ENCODE assay signal across 13 cellular contexts in genomic region chr16:11025120-11025531, GRCh38.
A peak's percentile ranks its signal among the peaks of the same experiment; 100 is the strongest.
DNase-seq lines count a peak whose midpoint lies in the region; ATAC-seq and TF ChIP-seq lines count a peak whose summit lies in the region.
"Had no signal": no experiment of that assay in that cellular context is flagged by ENCODE, and none has a peak within 500 bp of the region (broad histone marks: within the 10 kb centered on the region; RNA-seq: fewer than 3 reads in every experiment).

No MANE protein-coding gene starts in this region.

- no peak overlapping the region for H3K4me3 ChIP-seq in GM06990 (replicated peaks; ENCODE audit: low read depth, low read length)
- no peak overlapping the region for H3K4me3 ChIP-seq in CD8-positive, alpha-beta T cell (ENCODE audit: low read depth, low read length)
- H3K4me3 ChIP-seq in smooth muscle cell, result no peak overlapping the region
- H3K4me3 ChIP-seq: BLaER1 treated with 17β-estradiol and CSF1 and Interleukin-3, amounts not matched to agents 10 nM and 100 nM; psoas muscle; thoracic aorta had no signal

- TF ChIP-seq CTCF in GM06990 (IDR thresholded peaks at IDR 0.05; ENCODE audit: insufficient read depth, low read length, poor library complexity, severe bottlenecking) (no peak), smooth muscle cell (IDR thresholded peaks at IDR 0.05; ENCODE audit: borderline replicate concordance, insufficient read depth, poor library complexity, severe bottlenecking) (no peak)
- no peak for TF ChIP-seq CTCF in CD8-positive, alpha-beta T cell (IDR thresholded peaks at IDR 0.05)

- H3K4me1 ChIP-seq in CD8-positive, alpha-beta T cell (ENCODE audit: insufficient read depth, low read length), result no peaks in the 10 kb centered on the region
- no peaks in the 10 kb centered on the region for H3K4me1 ChIP-seq in smooth muscle cell (ENCODE audit: low read depth)
- H3K4me1 ChIP-seq: psoas muscle had no signal

- H4K20me1 ChIP-seq in smooth muscle cell (ENCODE audit: low read depth), result no peaks in the 10 kb centered on the region
- H4K20me1 ChIP-seq: BLaER1 treated with 17β-estradiol and CSF1 and Interleukin-3, amounts not matched to agents 10 nM and 100 nM had no signal

- peaks cover 22% of the 10 kb centered on the region for H3K4me1 Mint-ChIP-seq in activated CD4-positive, alpha-beta memory T cell treated with anti-CD3 and anti-CD28 coated beads for 36 hours (ENCODE audit: low read depth)
- H3K4me1 Mint-ChIP-seq in CD8-positive, alpha-beta T cell (ENCODE audit: low read depth), result no peaks in the 10 kb centered on the region

- no peaks in the 10 kb centered on the region for H3F3A ChIP-seq in smooth muscle cell (ENCODE audit: low read depth)

- no peak overlapping the region for H3K4me3 Mint-ChIP-seq in activated CD4-positive, alpha-beta memory T cell treated with anti-CD3 and anti-CD28 coated beads for 36 hours
- no peak overlapping the region for H3K4me3 Mint-ChIP-seq in CD8-positive, alpha-beta T cell

- no peak overlapping the region for H3K27ac ChIP-seq in CD8-positive, alpha-beta T cell (ENCODE audit: low read depth, low read length)
- H3K27ac ChIP-seq in smooth muscle cell (ENCODE audit: low read depth), result no peak overlapping the region
- H3K27ac ChIP-seq: BLaER1 treated with 17β-estradiol and CSF1 and Interleukin-3, amounts not matched to agents 10 nM and 100 nM; psoas muscle; thoracic aorta had no signal

- intact Hi-C loops in activated CD4-positive, alpha-beta memory T cell treated with anti-CD3 and anti-CD28 coated beads for 36 hours (cut with micrococcal nuclease), result loop anchor here (1.0 to 2.0 kb wide), 3 partner anchors 27 to 60 kb away; no protein-coding TSS in a partner anchor
- intact Hi-C loops in CD8-positive, alpha-beta T cell (cut with DNase I, micrococcal nuclease), result no loop called here

- CTCF ChIA-PET in activated CD4-positive, alpha-beta memory T cell treated with anti-CD3 and anti-CD28 coated beads for 36 hours (lab: Charles Lee), result interaction anchor here (0.6 to 1.8 kb wide), 10 partner anchors 26 to 347 kb away, joined by 3 to 7 read pairs (median 3); partner anchors contain the start of gene SOCS1
- CTCF ChIA-PET in CD8-positive, alpha-beta T cell (lab: Charles Lee), result interaction anchor here (1.6 kb wide), 1 partner anchor 371 kb away, joined by 3 read pairs; no protein-coding TSS in a partner anchor

- peaks cover 85% of the 10 kb centered on the region for H3K36me3 Mint-ChIP-seq in activated CD4-positive, alpha-beta memory T cell treated with anti-CD3 and anti-CD28 coated beads for 36 hours
- H3K36me3 Mint-ChIP-seq in CD8-positive, alpha-beta T cell, result peaks cover 91% of the 10 kb centered on the region

- H3K9ac ChIP-seq in smooth muscle cell (ENCODE audit: low read depth), result no peak overlapping the region
- H3K9ac ChIP-seq: BLaER1 treated with 17β-estradiol and CSF1 and Interleukin-3, amounts not matched to agents 10 nM and 100 nM; SK-N-SH had no signal

- no peak overlapping the region for H3K4me2 ChIP-seq in smooth muscle cell
- H3K4me2 ChIP-seq: BLaER1 treated with 17β-estradiol and CSF1 and Interleukin-3, amounts not matched to agents 10 nM and 100 nM; SK-N-SH had no signal

- H3K27me3 ChIP-seq in GM06990 (replicated peaks; ENCODE audit: control insufficient read depth, insufficient read depth, low read length), result no peaks in the 10 kb centered on the region
- no peaks in the 10 kb centered on the region for H3K27me3 ChIP-seq in CD8-positive, alpha-beta T cell (ENCODE audit: insufficient read depth, low read length)
- H3K27me3 ChIP-seq in smooth muscle cell (ENCODE audit: low read depth), result no peaks in the 10 kb centered on the region
- H3K27me3 ChIP-seq: BLaER1 treated with 17β-estradiol and CSF1 and Interleukin-3, amounts not matched to agents 10 nM and 100 nM had no signal

- POLR2A ChIA-PET in activated CD4-positive, alpha-beta memory T cell treated with anti-CD3 and anti-CD28 coated beads for 36 hours (lab: Charles Lee), result interaction anchor here (0.6 to 2.4 kb wide), 8 partner anchors 27 to 230 kb away, joined by 3 to 15 read pairs (median 8); partner anchors contain the start of gene SOCS1
- POLR2A ChIA-PET in CD8-positive, alpha-beta T cell (lab: Charles Lee), result no interaction called here

- no peaks in the 10 kb centered on the region for H3K79me2 ChIP-seq in smooth muscle cell (ENCODE audit: low read depth)

- DNase-seq in GM06990 (ENCODE audit: extremely low read depth, insufficient read length), result peak; percentile 37
- peak; percentile 24 for DNase-seq in activated CD4-positive, alpha-beta memory T cell treated with anti-CD3 and anti-CD28 coated beads for 36 hours
- DNase-seq in occipital lobe (lab: John Stamatoyannopoulos, UW), result no peak
- no peak for DNase-seq in CD8-positive, alpha-beta T cell
- DNase-seq in kidney glomerular epithelial cell (lab: John Stamatoyannopoulos, UW), result no peak
- DNase-seq in smooth muscle cell (lab: John Stamatoyannopoulos, UW; ENCODE audit: unreplicated experiment), result no peak
- DNase-seq: NCI-H526, psoas muscle, SK-N-SH had no signal

- ATAC-seq in GM19023 (IDR thresholded peaks at IDR 0.05; ENCODE audit: unreplicated experiment) (peak; percentile 57), HG02884 (IDR thresholded peaks at IDR 0.05; ENCODE audit: unreplicated experiment) (peak; percentile 60)
- no peak for ATAC-seq in CD8-positive, alpha-beta T cell

- no peaks in the 10 kb centered on the region for H3K27me3 Mint-ChIP-seq in activated CD4-positive, alpha-beta memory T cell treated with anti-CD3 and anti-CD28 coated beads for 36 hours
- H3K27me3 Mint-ChIP-seq in CD8-positive, alpha-beta T cell (ENCODE audit: low read depth), result no peaks in the 10 kb centered on the region

- H3K36me3 ChIP-seq in GM06990 (ENCODE audit: control insufficient read depth, insufficient read depth, low read length) (peaks cover 6% of the 10 kb centered on the region), smooth muscle cell (ENCODE audit: low read depth) (peaks cover 40% of the 10 kb centered on the region)
- H3K36me3 ChIP-seq in CD8-positive, alpha-beta T cell (ENCODE audit: insufficient read depth, low read length), result peaks cover 22% of the 10 kb centered on the region

- peak overlapping the region; percentile 91 for H3K27ac Mint-ChIP-seq in activated CD4-positive, alpha-beta memory T cell treated with anti-CD3 and anti-CD28 coated beads for 36 hours
- H3K27ac Mint-ChIP-seq in CD8-positive, alpha-beta T cell, result no peak overlapping the region

- WGBS in smooth muscle cell (ENCODE audit: low lambda C conversion rate), result 93% methylated on average over 3 of the region's 3 CpGs

- H3K9me3 Mint-ChIP-seq in activated CD4-positive, alpha-beta memory T cell treated with anti-CD3 and anti-CD28 coated beads for 36 hours, result peaks cover 36% of the 10 kb centered on the region
- peaks cover 18% of the 10 kb centered on the region for H3K9me3 Mint-ChIP-seq in CD8-positive, alpha-beta T cell

- no peak overlapping the region for H2AFZ ChIP-seq in smooth muscle cell (ENCODE audit: low read depth)

- H3K9me3 ChIP-seq in CD8-positive, alpha-beta T cell (ENCODE audit: low read length), result no peaks in the 10 kb centered on the region
- H3K9me3 ChIP-seq in smooth muscle cell (replicated peaks; ENCODE audit: low read depth), result peaks cover 13% of the 10 kb centered on the region

Comparison
In these comparisons a context has a peak if more than half of its experiments do, and no peak if none do; other contexts are left out.
1. DNase-seq: peak in GM06990 (single experiment) and activated CD4-positive, alpha-beta memory T cell treated with anti-CD3 and anti-CD28 coated beads for 36 hours (single experiment); none in occipital lobe (single experiment), CD8-positive, alpha-beta T cell (0 of 7), kidney glomerular epithelial cell (single experiment) and smooth muscle cell (single experiment).